18 cellular contexts compared by ENCODE assay signal in the genomic region with DNA sequence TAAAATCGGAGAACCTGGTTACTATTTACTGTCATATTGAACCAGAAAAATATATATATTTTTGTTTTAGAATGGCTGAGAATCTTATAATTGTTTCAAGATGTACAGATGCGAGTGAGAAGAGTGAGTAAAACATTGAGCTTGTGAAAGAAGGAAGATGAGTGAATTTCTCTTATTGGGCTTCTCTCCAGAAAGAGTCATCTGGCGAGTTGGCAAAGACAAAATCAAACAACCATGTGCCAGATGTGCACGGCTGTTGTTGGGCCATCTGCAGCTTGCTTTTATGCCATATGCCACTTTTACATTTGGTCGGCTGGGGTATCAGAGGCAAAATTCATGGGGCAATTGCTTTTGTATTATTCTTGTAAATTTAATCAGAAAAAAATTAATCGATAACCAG.
DNase-seq lines count a peak whose midpoint lies in the region; ATAC-seq, FAIRE-seq and TF ChIP-seq lines count a peak whose summit lies in the region.
"Had no signal": no experiment of that assay in that cellular context is flagged by ENCODE, and none has a peak within 500 bp of the region (broad histone marks: within the 10 kb centered on the region; RNA-seq: fewer than 3 reads in every experiment).

No MANE protein-coding gene starts in this region.

- no peaks in the 10 kb centered on the region for H3K27me3 ChIP-seq in BJ (ENCODE audit: control insufficient read depth, insufficient read depth, low read length)
- no peaks in the 10 kb centered on the region for H3K27me3 ChIP-seq in MG63
- H3K27me3 ChIP-seq in small intestine (ENCODE audit: control insufficient read depth in 2 of 2, insufficient read depth in 2 of 2, low read length in 2 of 2) = no peaks in the 10 kb centered on the region
- H3K27me3 ChIP-seq: gastroesophageal sphincter had no signal

- CTCF ChIA-PET in BJ (lab: Yijun Ruan, JAX) = no interaction called here

- H3K4me1 ChIP-seq in small intestine (ENCODE audit: control insufficient read depth in 2 of 2, insufficient read depth in 1 of 2, low read depth in 1 of 2, low read length in 1 of 2) = no peaks in the 10 kb centered on the region
- H3K4me1 ChIP-seq: gastroesophageal sphincter had no signal

- POLR2A ChIA-PET in BJ (lab: Charles Lee) = interaction anchor here (0.6 kb wide), 2 partner anchors 28 to 370 kb away, joined by 3 read pairs; no protein-coding TSS in a partner anchor

- in situ Hi-C loops in KBM-7 (cut with MboI; ENCODE audit: low pct_unique_long_range_greater_than_20kb, low sequenced_read_pairs) = no loop called here

- no peak overlapping the region for H3K27ac ChIP-seq in small intestine (ENCODE audit: low read depth in 1 of 2, low read length in 1 of 2)
- H3K27ac ChIP-seq: gastroesophageal sphincter, KMS-11 had no signal

- H3K9me3 ChIP-seq in MG63 (no peaks in the 10 kb centered on the region), small intestine (ENCODE audit: control insufficient read depth, low read depth) (no peaks in the 10 kb centered on the region)
- H3K9me3 ChIP-seq: gastroesophageal sphincter had no signal

- peak; percentile 83 for DNase-seq in BJ (ENCODE audit: low read depth)
- DNase-seq in MG63 = peak; percentile 38
- DNase-seq in fibroblast of the conjunctiva (ENCODE audit: low read depth) = peak; percentile 71
- DNase-seq in small intestine = no peak
- no peak for DNase-seq in activated CD4-positive, CD25-positive, alpha-beta regulatory T cell treated with anti-CD3 and anti-CD28 coated beads, Interleukin-2, amount 50 U/mL, for 72 hours
- DNase-seq in KBM-7 = no peak
- DNase-seq: activated CD4-positive, alpha-beta T cell treated with anti-CD3 and anti-CD28 coated beads for 36 hours; activated CD8-positive, alpha-beta memory T cell treated with anti-CD3 and anti-CD28 coated beads, Interleukin-2, amount 50 U/mL, for 48 hours; activated naive CD4-positive, alpha-beta T cell treated with anti-CD3 and anti-CD28 coated beads for 36 hours; effector CD4-positive, alpha-beta T cell; NCI-H774 had no signal

- 63 to 73% (median 65%) methylated on average over 6 of the region's 6 CpGs for WGBS in small intestine, 3 donors

- FAIRE-seq in small intestine (lab: Jason Lieb, UNC) = no peak
- FAIRE-seq: D721Med, GM18507 had no signal

- H3K4me3 ChIP-seq in BJ (ENCODE audit: low read depth, low read length) = no peak overlapping the region
- no peak overlapping the region for H3K4me3 ChIP-seq in MG63
- H3K4me3 ChIP-seq in small intestine (ENCODE audit: low read depth in 1 of 2, low read length in 2 of 2) = no peak overlapping the region
- H3K4me3 ChIP-seq: gastroesophageal sphincter had no signal

- H3K36me3 ChIP-seq in BJ (ENCODE audit: control insufficient read depth, insufficient read depth, low read length) (no peaks in the 10 kb centered on the region), MG63 (no peaks in the 10 kb centered on the region), small intestine (ENCODE audit: control insufficient read depth in 2 of 2, insufficient read depth in 2 of 2, low read length in 2 of 2) (no peaks in the 10 kb centered on the region)
- H3K36me3 ChIP-seq: gastroesophageal sphincter had no signal

- ATAC-seq in SK-N-SH treated with all-trans-retinoic acid at 6 μM for 48 hours = no peak; the same call in 2 of the 3 replicates
- no peak for ATAC-seq in GM21526 (IDR thresholded peaks at IDR 0.05; ENCODE audit: low FRiP score, unreplicated experiment)
- ATAC-seq: activated CD4-positive, alpha-beta T cell treated with anti-CD3 and anti-CD28 coated beads for 36 hours; gastroesophageal sphincter; Right ventricle myocardium inferior had no signal

- no peak for TF ChIP-seq CTCF in BJ (IDR thresholded peaks at IDR 0.05; ENCODE audit: insufficient read depth, low read depth, low read length)

TF ChIP-seq in SK-N-SH treated with all-trans-retinoic acid at 6 μM for 48 hours, 23 proteins besides CTCF, POLR2A, EP300 and RAD21:
- TF ChIP-seq TSHZ2 (CRISPR knock-in tag; IDR thresholded peaks at IDR 0.05) (peak; percentile 43; the same call in 1 of the 2 replicates), TCF4 (CRISPR knock-in tag; IDR thresholded peaks at IDR 0.05; ENCODE audit: borderline replicate concordance) (peak; percentile 96), TOX (CRISPR knock-in tag; IDR thresholded peaks at IDR 0.05; ENCODE audit: borderline replicate concordance) (no peak)
- TF ChIP-seq, protein P1, sequence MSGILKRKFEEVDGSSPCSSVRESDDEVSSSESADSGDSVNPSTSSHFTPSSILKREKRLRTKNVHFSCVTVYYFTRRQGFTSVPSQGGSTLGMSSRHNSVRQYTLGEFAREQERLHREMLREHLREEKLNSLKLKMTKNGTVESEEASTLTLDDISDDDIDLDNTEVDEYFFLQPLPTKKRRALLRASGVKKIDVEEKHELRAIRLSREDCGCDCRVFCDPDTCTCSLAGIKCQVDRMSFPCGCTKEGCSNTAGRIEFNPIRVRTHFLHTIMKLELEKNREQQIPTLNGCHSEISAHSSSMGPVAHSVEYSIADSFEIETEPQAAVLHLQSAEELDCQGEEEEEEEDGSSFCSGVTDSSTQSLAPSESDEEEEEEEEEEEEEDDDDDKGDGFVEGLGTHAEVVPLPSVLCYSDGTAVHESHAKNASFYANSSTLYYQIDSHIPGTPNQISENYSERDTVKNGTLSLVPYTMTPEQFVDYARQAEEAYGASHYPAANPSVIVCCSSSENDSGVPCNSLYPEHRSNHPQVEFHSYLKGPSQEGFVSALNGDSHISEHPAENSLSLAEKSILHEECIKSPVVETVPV (CRISPR knock-in tag; IDR thresholded peaks at IDR 0.05) = no peak

Comparison
In these comparisons a context has a peak if more than half of its experiments do, and no peak if none do; other contexts are left out.
1. DNase-seq: peak in BJ (single experiment), MG63 (single experiment) and fibroblast of the conjunctiva (single experiment); none in small intestine (single experiment), activated CD4-positive, CD25-positive, alpha-beta regulatory T cell treated with anti-CD3 and anti-CD28 coated beads, Interleukin-2, amount 50 U/mL, for 72 hours (single experiment) and KBM-7 (single experiment).